In the genomic region with DNA sequence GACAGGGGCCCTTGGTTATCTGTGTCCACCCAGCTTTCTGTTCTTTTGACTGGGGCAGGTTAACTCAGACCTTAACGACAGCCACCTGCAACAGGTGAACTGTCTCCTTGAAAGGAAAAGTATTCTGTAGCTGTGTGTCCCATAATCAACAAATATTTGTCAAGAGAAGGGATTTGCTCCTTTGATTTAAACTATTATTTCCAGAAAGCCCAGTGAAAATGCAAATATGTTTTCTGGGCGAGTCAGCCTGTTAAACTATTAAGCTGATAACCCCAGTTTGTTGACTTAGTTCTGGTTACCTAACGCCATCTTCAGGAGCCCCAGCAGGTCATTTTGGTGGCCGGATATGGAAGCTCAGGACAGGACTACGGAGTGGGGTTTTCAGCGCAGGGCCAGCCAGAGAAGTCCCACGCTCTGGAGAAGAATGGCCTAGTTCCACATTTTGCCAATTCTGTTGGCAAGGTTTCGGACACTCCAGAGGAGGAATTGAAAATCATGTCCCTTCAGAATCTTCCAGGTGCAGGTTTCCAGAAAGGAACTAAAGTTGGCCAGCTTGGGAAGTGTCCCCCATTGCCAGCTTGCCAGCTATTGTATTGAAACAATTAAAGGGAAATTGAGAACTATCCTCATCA, we compare ENCODE assay signal across 17 cellular contexts. TPM values are rescaled to one million over a fixed set of nuclear protein-coding genes. Genes with fewer than 3 reads are reported as not detected.
"Had no signal": no experiment of that assay in that cellular context is flagged by ENCODE, and none has a peak within 500 bp of the region (broad histone marks: within the 10 kb centered on the region; RNA-seq: fewer than 3 reads in every experiment).

No MANE protein-coding gene starts in this region.

- ATAC-seq: activated CD4-positive, CD25-positive, alpha-beta regulatory T cell treated with anti-CD3 and anti-CD28 coated beads, Interleukin-2, amount 50 U/mL, for 24 hours; effector memory CD8-positive, alpha-beta T cell; stimulated activated naive CD8-positive, alpha-beta T cell treated with anti-CD3 and anti-CD28 coated beads, Interleukin-15, amount 100 ng/mL, for 72 hours; T-helper 17 cell had no signal

- DNase-seq: activated effector memory CD4-positive, alpha-beta T cell treated with Interleukin-2 at 50 U/mL for 16 hours; activated T-cell treated with anti-CD3 and anti-CD28 coated beads, Interleukin-2, amount 50 U/mL, for 24 hours; amygdala; brain microvascular endothelial cell; effector memory CD8-positive, alpha-beta T cell; hypothalamus; kidney glomerular epithelial cell; occipital lobe; stimulated activated CD4-positive, alpha-beta T cell treated with anti-CD3 and anti-CD28 coated beads, Interleukin-4, amount 100 ng/mL, for 4 hours; stimulated activated naive CD8-positive, alpha-beta T cell treated with anti-CD3 and anti-CD28 coated beads, Interleukin-15, amount 100 ng/mL, for 72 hours; T-helper 17 cell had no signal

- H3K27ac Mint-ChIP-seq: activated naive CD8-positive, alpha-beta T cell; activated T-cell treated with anti-CD3 and anti-CD28 coated beads, Interleukin-2, amount 50 U/mL, for 24 hours; dendritic cell treated with granulocyte-macrophage colony-stimulating factor and Interleukin-4, amounts not matched to agents 40 ng/mL and 50 ng/mL, for 4 days; effector memory CD8-positive, alpha-beta T cell; natural killer cell treated with Interleukin-12 subunit alpha and Interleukin-12 subunit beta and Interleukin-15 and Interleukin-18, amount 100 ng/mL, for 72 hours; T-helper 17 cell had no signal

- FAIRE-seq: TTC549 had no signal

- H3K27me3 ChIP-seq: brain microvascular endothelial cell had no signal

- H3K4me1 Mint-ChIP-seq: stimulated activated naive CD8-positive, alpha-beta T cell treated with anti-CD3 and anti-CD28 coated beads, Interleukin-15, amount 100 ng/mL, for 72 hours; T-helper 17 cell had no signal

- H3K36me3 Mint-ChIP-seq: activated naive CD8-positive, alpha-beta T cell; natural killer cell treated with Interleukin-12 subunit alpha and Interleukin-12 subunit beta and Interleukin-15 and Interleukin-18, amount 100 ng/mL, for 72 hours had no signal

- H3K36me3 ChIP-seq: brain microvascular endothelial cell had no signal

- H3K27ac ChIP-seq: brain microvascular endothelial cell had no signal

- H3K9me3 Mint-ChIP-seq: activated T-cell treated with anti-CD3 and anti-CD28 coated beads, Interleukin-2, amount 50 U/mL, for 24 hours; dendritic cell treated with granulocyte-macrophage colony-stimulating factor and Interleukin-4, amounts not matched to agents 40 ng/mL and 50 ng/mL, for 4 days; effector memory CD8-positive, alpha-beta T cell; stimulated activated naive CD8-positive, alpha-beta T cell treated with anti-CD3 and anti-CD28 coated beads, Interleukin-15, amount 100 ng/mL, for 72 hours had no signal

- H3K4me3 ChIP-seq: lung had no signal

- H3K4me3 Mint-ChIP-seq: activated naive CD8-positive, alpha-beta T cell; activated T-cell treated with anti-CD3 and anti-CD28 coated beads, Interleukin-2, amount 50 U/mL, for 24 hours; dendritic cell treated with granulocyte-macrophage colony-stimulating factor and Interleukin-4, amounts not matched to agents 40 ng/mL and 50 ng/mL, for 4 days; effector memory CD8-positive, alpha-beta T cell; natural killer cell treated with Interleukin-12 subunit alpha and Interleukin-12 subunit beta and Interleukin-15 and Interleukin-18, amount 100 ng/mL, for 72 hours; stimulated activated naive CD8-positive, alpha-beta T cell treated with anti-CD3 and anti-CD28 coated beads, Interleukin-15, amount 100 ng/mL, for 72 hours; T-helper 17 cell had no signal

RNA-seq across cellular contexts. Expression of a gene that starts 54.5 kb away (rescaled TPM):
- total RNA-seq: natural killer cell treated with Interleukin-12 subunit alpha and Interleukin-12 subunit beta and Interleukin-15 and Interleukin-18, amount 100 ng/mL, for 72 hours had no signal
